8 cellular contexts compared by ENCODE assay signal in the genomic region with DNA sequence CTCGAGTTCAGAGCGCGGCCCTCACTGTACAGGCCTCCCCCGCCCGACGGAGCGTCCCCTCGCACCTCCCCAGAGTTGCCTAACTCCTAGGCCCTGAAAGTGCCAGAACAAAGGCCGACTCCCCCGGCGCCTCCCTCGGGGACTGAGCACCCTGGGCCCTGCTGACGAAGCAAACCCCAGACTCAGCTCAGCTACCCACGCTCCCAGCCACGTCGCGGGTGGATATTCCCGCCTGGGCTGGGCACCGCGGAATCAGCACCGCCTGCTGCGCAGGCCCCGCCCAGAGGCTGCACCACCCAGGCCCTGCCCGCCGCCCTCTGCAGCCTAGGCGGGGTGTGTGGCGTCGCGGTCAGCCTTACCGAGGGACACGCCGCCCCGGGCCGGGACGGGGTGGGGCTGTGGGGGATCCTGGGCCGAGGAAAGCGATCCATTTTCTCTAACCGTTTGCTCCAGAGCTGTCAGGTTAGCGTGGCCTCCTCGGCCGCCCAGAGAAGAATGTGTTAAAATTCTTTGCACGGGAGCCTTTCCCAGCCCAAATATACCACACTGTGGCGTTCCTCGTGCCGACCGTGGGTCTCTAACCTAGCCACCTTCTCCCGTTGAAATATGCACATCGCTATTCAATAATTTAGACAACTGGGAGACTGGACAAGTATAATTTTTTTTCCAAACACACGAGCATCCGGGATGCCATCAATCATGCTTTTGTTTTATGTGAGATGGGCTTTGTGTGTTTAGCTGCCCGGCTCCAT. TPM values are rescaled to one million over a fixed set of nuclear protein-coding genes. Genes with fewer than 3 reads are reported as not detected.
DNase-seq lines count a peak whose midpoint lies in the region; ATAC-seq and TF ChIP-seq lines count a peak whose summit lies in the region.

No MANE protein-coding gene starts in this region.

- H3K27ac Mint-ChIP-seq in GM23338 = no peak overlapping the region

- peaks cover 27% of the 10 kb centered on the region for H4K20me1 ChIP-seq in GM23338 (replicated peaks; ENCODE audit: insufficient read depth)

- ATAC-seq in GM23338 (peak; percentile 21), HG03097 (IDR thresholded peaks at IDR 0.05; ENCODE audit: low FRiP score, unreplicated experiment) (no peak)

- peaks cover 6% of the 10 kb centered on the region for H3K9me3 Mint-ChIP-seq in GM23338

- H3K4me3 Mint-ChIP-seq in GM23338 = peak overlapping the region; percentile 56

- H3F3A ChIP-seq in GM23338 (replicated peaks; ENCODE audit: low read depth) = peaks cover 61% of the 10 kb centered on the region

- TF ChIP-seq CTCF in GM23338 (conservative IDR thresholded peaks at IDR 0.05; ENCODE audit: low read depth in 2 of 2) = no peak
- TF ChIP-seq CTCF in VCaP (conservative IDR thresholded peaks at IDR 0.05) = no peak

- peaks cover 73% of the 10 kb centered on the region for H3K4me1 ChIP-seq in GM23338 (ENCODE audit: insufficient read depth)

- peak overlapping the region; percentile 49 for H3K4me3 ChIP-seq in GM23338

- no peak overlapping the region for H2AFZ ChIP-seq in GM23338

- H3K9me2 ChIP-seq in GM23338 (ENCODE audit: insufficient read depth) = no peaks in the 10 kb centered on the region

- DNase-seq in A172 (ENCODE audit: low spot score) (peak; percentile 21), GM23338 (ENCODE audit: low spot score) (peak; percentile 50), left kidney (ENCODE audit: low read depth, low spot score) (peak; percentile 60), germinal center (ENCODE audit: low spot score) (no peak), activated gamma-delta T cell (lab: John Stamatoyannopoulos, UW) (no peak)
- DNase-seq in stimulated activated CD4-positive, alpha-beta T cell treated with anti-CD3 and anti-CD28 coated beads, Interleukin-2, amount 100 ng/mL, for 48 hours = no peak

- H3K27me3 ChIP-seq in GM23338 (ENCODE audit: insufficient read depth) = peaks cover 100% of the 10 kb centered on the region

- H3K36me3 Mint-ChIP-seq in GM23338 (ENCODE audit: low read depth) = no peaks in the 10 kb centered on the region; the same call in 2 of the 3 replicates

- H3K79me2 ChIP-seq in GM23338 (replicated peaks; ENCODE audit: insufficient read depth) = no peaks in the 10 kb centered on the region

- H3K27me3 Mint-ChIP-seq in GM23338 (ENCODE audit: insufficient read depth, low read depth, poor library complexity) = peaks cover 93% of the 10 kb centered on the region

- H3K4me1 Mint-ChIP-seq in GM23338 = peaks cover 54% of the 10 kb centered on the region

- H3K27ac ChIP-seq in GM23338 (ENCODE audit: low read depth) (no peak overlapping the region), VCaP (peak overlapping the region; percentile 27; the same call in 1 of the 2 replicates)

- H3K4me2 ChIP-seq in GM23338 = peak overlapping the region; percentile 82

- no peaks in the 10 kb centered on the region; the same call in 1 of the 2 replicates for H3K36me3 ChIP-seq in GM23338 (ENCODE audit: insufficient read depth)

TF ChIP-seq in GM23338, 12 proteins besides CTCF, POLR2A, EP300 and RAD21:
- TF ChIP-seq EZH2 (IDR thresholded peaks at IDR 0.05; ENCODE audit: low read depth, unreplicated experiment) = peak; percentile 59
- no peak for TF ChIP-seq STAT1 (IDR thresholded peaks at IDR 0.05; ENCODE audit: unreplicated experiment)
- TF ChIP-seq POLR2AphosphoS5 (IDR thresholded peaks at IDR 0.05; ENCODE audit: low read depth) = no peak
- TF ChIP-seq EZH2phosphoT487 (IDR thresholded peaks at IDR 0.05; ENCODE audit: unreplicated experiment) = peak; percentile 15

RNA-seq across cellular contexts. Expression of a gene that starts 31.4 kb away (rescaled TPM):
- total RNA-seq in A172 (2014; rRNA removed; shearing (Covaris generic)) = 5.2 TPM in 2 replicates
- total RNA-seq in GM23338 (2014; rRNA removed; shearing (Covaris generic)) = not detected in 2 replicates
- polyA plus RNA-seq in GM23338 (2016; fragmentation: Nextera tagmentation; extraction: Ambion mirVana) = 0.21 TPM in 1 of 2 replicates, not detected in the other

Comparison
In these comparisons a context has a peak if more than half of its experiments do, and no peak if none do; other contexts are left out.
1. DNase-seq: peak in A172 (single experiment), GM23338 (single experiment) and left kidney (single experiment); none in stimulated activated CD4-positive, alpha-beta T cell treated with anti-CD3 and anti-CD28 coated beads, Interleukin-2, amount 100 ng/mL, for 48 hours (0 of 2), germinal center (single experiment) and activated gamma-delta T cell (single experiment).